21 cellular contexts compared by ENCODE assay signal in the genomic region with DNA sequence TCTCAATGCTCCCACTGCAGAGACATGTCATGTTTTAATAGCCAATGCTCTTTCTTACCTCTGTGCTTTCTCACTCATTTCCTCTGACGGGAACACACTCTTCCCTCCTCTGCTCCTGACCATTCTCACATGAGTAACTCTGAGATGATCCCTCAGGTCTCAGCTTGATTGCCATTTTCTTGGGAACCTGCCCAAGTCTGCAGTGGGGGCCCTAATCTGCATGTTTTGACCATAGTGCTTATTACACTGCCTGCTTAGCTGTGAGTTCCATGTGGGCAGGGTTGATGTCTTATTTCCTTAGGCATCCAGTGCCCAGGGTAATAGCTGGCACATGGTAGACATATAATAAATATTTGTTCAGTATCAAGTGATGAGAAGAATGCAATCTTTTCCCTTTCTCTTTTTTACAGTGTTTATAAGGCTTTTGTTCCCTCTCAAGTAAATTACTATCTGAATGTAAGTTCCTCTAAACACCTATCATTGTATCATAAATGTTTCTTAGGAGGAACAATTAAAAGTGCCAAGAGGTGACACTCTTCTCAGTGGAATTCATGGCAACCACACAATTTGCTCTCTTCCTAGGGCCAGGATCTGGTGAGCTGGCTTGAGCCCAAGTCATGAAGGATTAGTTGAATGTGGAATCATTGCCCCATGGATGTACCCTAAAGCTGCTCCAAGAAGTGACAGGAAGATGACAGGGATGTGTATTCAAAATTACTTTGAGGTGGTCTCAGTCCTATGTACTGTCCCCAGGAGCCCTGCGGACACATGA.
DNase-seq lines count a peak whose midpoint lies in the region; ATAC-seq, FAIRE-seq and TF ChIP-seq lines count a peak whose summit lies in the region.
"Had no signal": no experiment of that assay in that cellular context is flagged by ENCODE, and none has a peak within 500 bp of the region (broad histone marks: within the 10 kb centered on the region; RNA-seq: fewer than 3 reads in every experiment).

No MANE protein-coding gene starts in this region.

- peak overlapping the region; percentile 8 for H2AFZ ChIP-seq in osteoblast (ENCODE audit: low read length)

- no peaks in the 10 kb centered on the region for H3K79me2 ChIP-seq in osteoblast (ENCODE audit: insufficient read depth, low read length)

- H3K4me3 ChIP-seq in bronchial epithelial cell (ENCODE audit: low read depth, low read length) (no peak overlapping the region), osteoblast (ENCODE audit: insufficient read depth, low read length) (no peak overlapping the region), dorsolateral prefrontal cortex (no peak overlapping the region)
- H3K4me3 ChIP-seq: breast epithelium, vagina had no signal

- TF ChIP-seq CTCF in bronchial epithelial cell (IDR thresholded peaks at IDR 0.05; ENCODE audit: insufficient read depth, low read length, severe bottlenecking) (no peak), osteoblast (IDR thresholded peaks at IDR 0.05; ENCODE audit: extremely low read depth, low read depth, low read length) (no peak), dorsolateral prefrontal cortex (IDR thresholded peaks at IDR 0.05 in 54 of 56, conservative IDR thresholded peaks at IDR 0.05 in 2 of 56; ENCODE audit: low read depth in 1 of 56, partially characterized antibody in 56 of 56) (no peak)

- DNase-seq in Daoy (ENCODE audit: low read depth) (peak; percentile 21), NCI-H2029 (lab: John Stamatoyannopoulos, UW) (peak; percentile 54), bronchial epithelial cell (ENCODE audit: low read depth) (peak; percentile 21), osteoblast (ENCODE audit: insufficient read length, low spot score, missing footprints) (peak; percentile 45), occipital lobe (lab: John Stamatoyannopoulos, UW) (no peak), dorsolateral prefrontal cortex (no peak), NCI-H774 (lab: John Stamatoyannopoulos, UW) (no peak)
- DNase-seq: activated CD8-positive, alpha-beta memory T cell treated with anti-CD3 and anti-CD28 coated beads, Interleukin-2, amount 50 U/mL, for 48 hours; activated effector memory CD4-positive, alpha-beta T cell treated with anti-CD3 and anti-CD28 coated beads, Interleukin-2, amount 50 U/mL, for 16 hours; CD4-positive, alpha-beta T cell; dermis blood vessel endothelial cell; DND-41; left colon; NCI-H1417; T-cell had no signal

- H3K27ac ChIP-seq in osteoblast (ENCODE audit: low read depth, low read length): peak overlapping the region; percentile 65
- H3K27ac ChIP-seq in dorsolateral prefrontal cortex: no peak overlapping the region
- H3K27ac ChIP-seq: breast epithelium, vagina had no signal

- H3K36me3 ChIP-seq in bronchial epithelial cell (ENCODE audit: control insufficient read depth, insufficient read depth, low read length) (no peaks in the 10 kb centered on the region), osteoblast (ENCODE audit: insufficient read depth, low read length) (no peaks in the 10 kb centered on the region)
- H3K36me3 ChIP-seq: breast epithelium, vagina had no signal

- ATAC-seq in HG02981 (IDR thresholded peaks at IDR 0.05; ENCODE audit: unreplicated experiment): no peak
- ATAC-seq: left colon; natural killer cell treated with Interleukin-12 subunit alpha and Interleukin-12 subunit beta and Interleukin-15 and Interleukin-18, amount 100 ng/mL, for 72 hours; Right ventricle myocardium inferior; T-cell had no signal

- no peaks in the 10 kb centered on the region for H3K9me3 ChIP-seq in osteoblast (ENCODE audit: low read depth, low read length)
- H3K9me3 ChIP-seq: breast epithelium, vagina had no signal

- FAIRE-seq in bronchial epithelial cell (lab: Jason Lieb, UNC): no peak
- FAIRE-seq: GM18507 had no signal

- no peaks in the 10 kb centered on the region for H3K27me3 ChIP-seq in bronchial epithelial cell (ENCODE audit: control insufficient read depth, insufficient read depth, low read length)
- no peaks in the 10 kb centered on the region for H3K27me3 ChIP-seq in osteoblast (ENCODE audit: insufficient read depth, low read length)
- peaks cover 0 to 9% (median 0%) of the 10 kb centered on the region in 45 donors for H3K27me3 ChIP-seq in dorsolateral prefrontal cortex
- H3K27me3 ChIP-seq: breast epithelium, vagina had no signal

- peaks cover 34% of the 10 kb centered on the region for H3K4me1 ChIP-seq in osteoblast (ENCODE audit: insufficient read depth, low read length)
- H3K4me1 ChIP-seq: breast epithelium had no signal

- H4K20me1 ChIP-seq in osteoblast (ENCODE audit: insufficient read depth, low read length): no peaks in the 10 kb centered on the region

- H3K4me2 ChIP-seq in osteoblast (ENCODE audit: insufficient read depth, low read length): no peak overlapping the region

- intact Hi-C loops in dorsolateral prefrontal cortex (cut with DNase I): no loop called here

Comparison
In these comparisons a context has a peak if more than half of its experiments do, and no peak if none do; other contexts are left out.
1. DNase-seq: peak in Daoy (single experiment), NCI-H2029 (single experiment), bronchial epithelial cell (single experiment) and osteoblast (single experiment); none in occipital lobe (single experiment), dorsolateral prefrontal cortex (0 of 10) and NCI-H774 (single experiment).